ENCODE assay signal across 36 cellular contexts in genomic region chr16:1519831-1520230, GRCh38. TPM values are rescaled to one million over a fixed set of nuclear protein-coding genes. Genes with fewer than 3 reads are reported as not detected.
"Had no signal": no experiment of that assay in that cellular context is flagged by ENCODE, and none has a peak within 500 bp of the region (broad histone marks: within the 10 kb centered on the region; RNA-seq: fewer than 3 reads in every experiment).

No MANE protein-coding gene starts in this region.

- H3K9me3 ChIP-seq: body of pancreas had no signal

- H3K4me3 ChIP-seq: adrenal gland, body of pancreas, breast epithelium had no signal

- DNase-seq: activated B cell treated with CpG ODN at 0.5 μM for 24 hours; activated CD4-positive, alpha-beta memory T cell treated with anti-CD3 and anti-CD28 coated beads for 36 hours; activated CD4-positive, alpha-beta T cell treated with anti-CD3 and anti-CD28 coated beads for 4 hours; activated CD4-positive, alpha-beta T cell treated with anti-CD3 and anti-CD28 coated beads, Interleukin-2, amount 10 ng/mL, durations not matched to agents 24 days and 14 days; activated CD4-positive, alpha-beta T cell treated with anti-CD3 and anti-CD28 coated beads, Interleukin-2, amount 50 U/mL, for 1 hour; activated CD4-positive, alpha-beta T cell treated with anti-CD3 and anti-CD28 coated beads, Interleukin-2, amount 50 U/mL, for 4 hours; activated CD4-positive, CD25-positive, alpha-beta regulatory T cell treated with anti-CD3 and anti-CD28 coated beads, Interleukin-2, amount 50 U/mL, for 72 hours; activated CD8-positive, alpha-beta memory T cell treated with anti-CD3 and anti-CD28 coated beads, Interleukin-2, amount 50 U/mL, for 4 hours; activated CD8-positive, alpha-beta T cell treated with anti-CD3 and anti-CD28 coated beads for 36 hours; activated effector memory CD4-positive, alpha-beta T cell treated with anti-CD3 and anti-CD28 coated beads, Interleukin-2, amount 50 U/mL, for 16 hours; activated gamma-delta T cell treated with Interleukin-2 at 50 U/mL for 16 hours; activated naive CD4-positive, alpha-beta T cell; activated naive CD4-positive, alpha-beta T cell treated with anti-CD3 and anti-CD28 coated beads for 36 hours; activated naive CD4-positive, alpha-beta T cell treated with anti-CD3 and anti-CD28 coated beads, Interleukin-2, amount 50 U/mL, for 16 hours; activated naive CD8-positive, alpha-beta T cell treated with anti-CD3 and anti-CD28 coated beads for 36 hours; activated T-cell treated with anti-CD3 and anti-CD28 coated beads for 4 hours; activated T-cell treated with anti-CD3 and anti-CD28 coated beads, Interleukin-2, amount 50 U/mL, for 1 hour; activated T-cell treated with anti-CD3 and anti-CD28 coated beads, Interleukin-2, amount 50 U/mL, for 4 hours; activated T-cell treated with anti-CD3 and anti-CD28 coated beads, Interleukin-2, amount 50 U/mL, for 72 hours; adrenal gland; amniotic stem cell; aorta; body of pancreas; brain microvascular endothelial cell; central memory CD4-positive, alpha-beta T cell; T-helper 1 cell; T-helper 2 cell; T-helper 9 cell had no signal

- H3K27ac ChIP-seq: adrenal gland, body of pancreas, brain microvascular endothelial cell, breast epithelium, VCaP had no signal

- H3K27me3 ChIP-seq: adrenal gland, body of pancreas, brain microvascular endothelial cell, breast epithelium had no signal

- H3K36me3 ChIP-seq: brain microvascular endothelial cell, breast epithelium had no signal

- ATAC-seq: activated CD8-positive, alpha-beta T cell treated with anti-CD3 and anti-CD28 coated beads for 36 hours; activated naive CD4-positive, alpha-beta T cell treated with anti-CD3 and anti-CD28 coated beads, Interleukin-2, amount 50 U/mL, for 72 hours; activated T-cell treated with anti-CD3 and anti-CD28 coated beads, Interleukin-2, amount 50 U/mL, for 4 hours; activated T-helper 17 cell treated with anti-CD3 and anti-CD28 coated beads, Interleukin-2, amount 50 U/mL, for 72 hours; body of pancreas had no signal

- H3K4me1 ChIP-seq: adrenal gland, body of pancreas, breast epithelium had no signal

RNA-seq across cellular contexts. Expression of gene TMEM204, which starts 13.6 kb away (rescaled TPM):
- total RNA-seq: astrocyte had no signal

RNA-seq across cellular contexts. Expression of gene PTX4, which starts 31.1 kb away (rescaled TPM):
- total RNA-seq: activated B cell treated with CpG ODN at 0.5 μM for 24 hours; activated CD4-positive, alpha-beta memory T cell treated with anti-CD3 and anti-CD28 coated beads for 36 hours; activated CD4-positive, alpha-beta T cell treated with anti-CD3 and anti-CD28 coated beads, Interleukin-2, amount 10 ng/mL, durations not matched to agents 24 days and 14 days; activated CD8-positive, alpha-beta memory T cell treated with anti-CD3 and anti-CD28 coated beads for 36 hours; activated CD8-positive, alpha-beta T cell treated with anti-CD3 and anti-CD28 coated beads for 36 hours; activated naive CD4-positive, alpha-beta T cell treated with anti-CD3 and anti-CD28 coated beads for 36 hours; activated naive CD4-positive, alpha-beta T cell treated with anti-CD3 and anti-CD28 coated beads, Interleukin-2, amount 50 U/mL, for 72 hours; activated naive CD8-positive, alpha-beta T cell treated with anti-CD3 and anti-CD28 coated beads for 36 hours; activated T-cell treated with anti-CD3 and anti-CD28 coated beads, Interleukin-2, amount 50 U/mL, for 72 hours; activated T-helper 1 cell treated with anti-CD3 and anti-CD28 coated beads, Interleukin-12 subunit alpha, Interleukin-12 subunit beta, Interleukin-2, Interleukin-4 antibody, amounts not matched to agents 30 ng/mL and 10 ng/mL and 1 ng/mL, durations not matched to agents 14 hours and 24 hours and 36 hours; activated T-helper 17 cell treated with anti-CD3 and anti-CD28 coated beads, Interleukin-2, amount 50 U/mL, for 72 hours; astrocyte; body of pancreas; breast epithelium; cardiac septum had no signal
